Comparison of ENCODE assay signal across 1 cellular context in the genomic region with DNA sequence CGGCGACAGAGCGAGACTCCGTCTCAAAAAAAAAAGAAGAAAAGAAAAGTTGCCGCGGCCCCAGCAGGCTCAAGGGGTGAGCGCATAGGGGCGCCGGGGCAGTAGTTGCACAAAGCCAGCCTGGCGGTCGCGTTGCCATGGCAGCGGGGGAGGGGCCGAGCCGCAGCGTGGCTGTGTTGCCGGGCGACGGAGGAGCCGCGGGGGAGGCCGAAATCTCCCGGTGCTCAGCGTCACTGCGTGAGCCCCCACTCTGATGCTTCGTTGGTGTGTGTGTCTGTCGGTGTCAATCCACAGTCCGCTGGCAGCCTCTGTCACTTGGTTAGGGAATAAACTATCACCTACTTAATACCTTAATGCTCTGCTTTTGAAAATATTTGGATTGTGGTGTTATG.
TF ChIP-seq lines count a peak whose summit lies in the region.

No MANE protein-coding gene starts in this region.

TF ChIP-seq in GM12878, 131 proteins besides CTCF, POLR2A, EP300 and RAD21 (continued from another document and continues in another):
- TF ChIP-seq, protein P1, sequence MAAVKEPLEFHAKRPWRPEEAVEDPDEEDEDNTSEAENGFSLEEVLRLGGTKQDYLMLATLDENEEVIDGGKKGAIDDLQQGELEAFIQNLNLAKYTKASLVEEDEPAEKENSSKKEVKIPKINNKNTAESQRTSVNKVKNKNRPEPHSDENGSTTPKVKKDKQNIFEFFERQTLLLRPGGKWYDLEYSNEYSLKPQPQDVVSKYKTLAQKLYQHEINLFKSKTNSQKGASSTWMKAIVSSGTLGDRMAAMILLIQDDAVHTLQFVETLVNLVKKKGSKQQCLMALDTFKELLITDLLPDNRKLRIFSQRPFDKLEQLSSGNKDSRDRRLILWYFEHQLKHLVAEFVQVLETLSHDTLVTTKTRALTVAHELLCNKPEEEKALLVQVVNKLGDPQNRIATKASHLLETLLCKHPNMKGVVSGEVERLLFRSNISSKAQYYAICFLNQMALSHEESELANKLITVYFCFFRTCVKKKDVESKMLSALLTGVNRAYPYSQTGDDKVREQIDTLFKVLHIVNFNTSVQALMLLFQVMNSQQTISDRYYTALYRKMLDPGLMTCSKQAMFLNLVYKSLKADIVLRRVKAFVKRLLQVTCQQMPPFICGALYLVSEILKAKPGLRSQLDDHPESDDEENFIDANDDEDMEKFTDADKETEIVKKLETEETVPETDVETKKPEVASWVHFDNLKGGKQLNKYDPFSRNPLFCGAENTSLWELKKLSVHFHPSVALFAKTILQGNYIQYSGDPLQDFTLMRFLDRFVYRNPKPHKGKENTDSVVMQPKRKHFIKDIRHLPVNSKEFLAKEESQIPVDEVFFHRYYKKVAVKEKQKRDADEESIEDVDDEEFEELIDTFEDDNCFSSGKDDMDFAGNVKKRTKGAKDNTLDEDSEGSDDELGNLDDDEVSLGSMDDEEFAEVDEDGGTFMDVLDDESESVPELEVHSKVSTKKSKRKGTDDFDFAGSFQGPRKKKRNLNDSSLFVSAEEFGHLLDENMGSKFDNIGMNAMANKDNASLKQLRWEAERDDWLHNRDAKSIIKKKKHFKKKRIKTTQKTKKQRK (IDR thresholded peaks at IDR 0.05; ENCODE audit: low read depth, low read length) = no peak
- TF ChIP-seq, protein P2, sequence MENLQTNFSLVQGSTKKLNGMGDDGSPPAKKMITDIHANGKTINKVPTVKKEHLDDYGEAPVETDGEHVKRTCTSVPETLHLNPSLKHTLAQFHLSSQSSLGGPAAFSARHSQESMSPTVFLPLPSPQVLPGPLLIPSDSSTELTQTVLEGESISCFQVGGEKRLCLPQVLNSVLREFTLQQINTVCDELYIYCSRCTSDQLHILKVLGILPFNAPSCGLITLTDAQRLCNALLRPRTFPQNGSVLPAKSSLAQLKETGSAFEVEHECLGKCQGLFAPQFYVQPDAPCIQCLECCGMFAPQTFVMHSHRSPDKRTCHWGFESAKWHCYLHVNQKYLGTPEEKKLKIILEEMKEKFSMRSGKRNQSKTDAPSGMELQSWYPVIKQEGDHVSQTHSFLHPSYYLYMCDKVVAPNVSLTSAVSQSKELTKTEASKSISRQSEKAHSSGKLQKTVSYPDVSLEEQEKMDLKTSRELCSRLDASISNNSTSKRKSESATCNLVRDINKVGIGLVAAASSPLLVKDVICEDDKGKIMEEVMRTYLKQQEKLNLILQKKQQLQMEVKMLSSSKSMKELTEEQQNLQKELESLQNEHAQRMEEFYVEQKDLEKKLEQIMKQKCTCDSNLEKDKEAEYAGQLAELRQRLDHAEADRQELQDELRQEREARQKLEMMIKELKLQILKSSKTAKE (IDR thresholded peaks at IDR 0.05; ENCODE audit: low read depth, poor library complexity, severe bottlenecking) = no peak
- TF ChIP-seq SIX5 (IDR thresholded peaks at IDR 0.05; ENCODE audit: low read depth, low read length, severe bottlenecking) (no peak), SREBF1 (IDR thresholded peaks at IDR 0.05; ENCODE audit: low read length) (no peak), POU2F2 (IDR thresholded peaks at IDR 0.05; ENCODE audit: borderline replicate concordance, low read depth, low read length) (no peak), ZZZ3 (IDR thresholded peaks at IDR 0.05; ENCODE audit: control insufficient read depth, insufficient read length, low read depth) (no peak), SUPT20H (IDR thresholded peaks at IDR 0.05; ENCODE audit: borderline replicate concordance, control insufficient read depth, low read depth, low read length) (no peak), STAT3 (IDR thresholded peaks at IDR 0.05; ENCODE audit: low read depth, low read length) (no peak), KDM1A (IDR thresholded peaks at IDR 0.05; ENCODE audit: borderline replicate concordance) (no peak), EGR1 (IDR thresholded peaks at IDR 0.05; ENCODE audit: borderline replicate concordance in 1 of 2, low read depth in 2 of 2, low read length in 2 of 2) (peak in 1 of 2 experiments; percentile 54; a peak in 1 of 3 replicates), IKZF1 (conservative IDR thresholded peaks at IDR 0.05) (no peak), CEBPB (IDR thresholded peaks at IDR 0.05; ENCODE audit: borderline replicate concordance in 1 of 2, low read depth in 2 of 2, low read length in 2 of 2) (peak in 1 of 2 experiments; percentile 22; a peak in 1 of 4 replicates), HDAC2 (IDR thresholded peaks at IDR 0.05) (no peak), RBBP5 (conservative IDR thresholded peaks at IDR 0.05) (no peak), POLR2AphosphoS5 (IDR thresholded peaks at IDR 0.05; ENCODE audit: low read length) (no peak), JUND (IDR thresholded peaks at IDR 0.05; ENCODE audit: low read depth, low read length) (no peak), CREB1 (IDR thresholded peaks at IDR 0.05; ENCODE audit: low read depth) (peak; percentile 49), RCOR1 (conservative IDR thresholded peaks at IDR 0.05; ENCODE audit: low read depth, low read length) (no peak), CBX5 (IDR thresholded peaks at IDR 0.05; ENCODE audit: low read depth) (no peak), TBL1XR1 (IDR thresholded peaks at IDR 0.05; ENCODE audit: low read depth, low read length) (no peak), EZH2 (IDR thresholded peaks at IDR 0.05; ENCODE audit: borderline replicate concordance, control insufficient read depth, low read depth, low read length) (no peak), CHD1 (IDR thresholded peaks at IDR 0.05; ENCODE audit: low read depth, low read length) (no peak), STAT1 (conservative IDR thresholded peaks at IDR 0.05) (no peak), IRF4 (IDR thresholded peaks at IDR 0.05; ENCODE audit: low read depth, low read length) (no peak), SMC3 (IDR thresholded peaks at IDR 0.05; ENCODE audit: borderline replicate concordance, low read length) (no peak)
- TF ChIP-seq, protein P3, sequence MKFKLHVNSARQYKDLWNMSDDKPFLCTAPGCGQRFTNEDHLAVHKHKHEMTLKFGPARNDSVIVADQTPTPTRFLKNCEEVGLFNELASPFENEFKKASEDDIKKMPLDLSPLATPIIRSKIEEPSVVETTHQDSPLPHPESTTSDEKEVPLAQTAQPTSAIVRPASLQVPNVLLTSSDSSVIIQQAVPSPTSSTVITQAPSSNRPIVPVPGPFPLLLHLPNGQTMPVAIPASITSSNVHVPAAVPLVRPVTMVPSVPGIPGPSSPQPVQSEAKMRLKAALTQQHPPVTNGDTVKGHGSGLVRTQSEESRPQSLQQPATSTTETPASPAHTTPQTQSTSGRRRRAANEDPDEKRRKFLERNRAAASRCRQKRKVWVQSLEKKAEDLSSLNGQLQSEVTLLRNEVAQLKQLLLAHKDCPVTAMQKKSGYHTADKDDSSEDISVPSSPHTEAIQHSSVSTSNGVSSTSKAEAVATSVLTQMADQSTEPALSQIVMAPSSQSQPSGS (IDR thresholded peaks at IDR 0.05; ENCODE audit: low read length) = no peak
- TF ChIP-seq, protein P4, sequence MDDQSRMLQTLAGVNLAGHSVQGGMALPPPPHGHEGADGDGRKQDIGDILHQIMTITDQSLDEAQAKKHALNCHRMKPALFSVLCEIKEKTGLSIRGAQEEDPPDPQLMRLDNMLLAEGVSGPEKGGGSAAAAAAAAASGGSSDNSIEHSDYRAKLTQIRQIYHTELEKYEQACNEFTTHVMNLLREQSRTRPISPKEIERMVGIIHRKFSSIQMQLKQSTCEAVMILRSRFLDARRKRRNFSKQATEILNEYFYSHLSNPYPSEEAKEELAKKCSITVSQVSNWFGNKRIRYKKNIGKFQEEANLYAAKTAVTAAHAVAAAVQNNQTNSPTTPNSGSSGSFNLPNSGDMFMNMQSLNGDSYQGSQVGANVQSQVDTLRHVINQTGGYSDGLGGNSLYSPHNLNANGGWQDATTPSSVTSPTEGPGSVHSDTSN (IDR thresholded peaks at IDR 0.05; ENCODE audit: insufficient replicate concordance, low read depth, low read length) = no peak
- TF ChIP-seq, protein P5, sequence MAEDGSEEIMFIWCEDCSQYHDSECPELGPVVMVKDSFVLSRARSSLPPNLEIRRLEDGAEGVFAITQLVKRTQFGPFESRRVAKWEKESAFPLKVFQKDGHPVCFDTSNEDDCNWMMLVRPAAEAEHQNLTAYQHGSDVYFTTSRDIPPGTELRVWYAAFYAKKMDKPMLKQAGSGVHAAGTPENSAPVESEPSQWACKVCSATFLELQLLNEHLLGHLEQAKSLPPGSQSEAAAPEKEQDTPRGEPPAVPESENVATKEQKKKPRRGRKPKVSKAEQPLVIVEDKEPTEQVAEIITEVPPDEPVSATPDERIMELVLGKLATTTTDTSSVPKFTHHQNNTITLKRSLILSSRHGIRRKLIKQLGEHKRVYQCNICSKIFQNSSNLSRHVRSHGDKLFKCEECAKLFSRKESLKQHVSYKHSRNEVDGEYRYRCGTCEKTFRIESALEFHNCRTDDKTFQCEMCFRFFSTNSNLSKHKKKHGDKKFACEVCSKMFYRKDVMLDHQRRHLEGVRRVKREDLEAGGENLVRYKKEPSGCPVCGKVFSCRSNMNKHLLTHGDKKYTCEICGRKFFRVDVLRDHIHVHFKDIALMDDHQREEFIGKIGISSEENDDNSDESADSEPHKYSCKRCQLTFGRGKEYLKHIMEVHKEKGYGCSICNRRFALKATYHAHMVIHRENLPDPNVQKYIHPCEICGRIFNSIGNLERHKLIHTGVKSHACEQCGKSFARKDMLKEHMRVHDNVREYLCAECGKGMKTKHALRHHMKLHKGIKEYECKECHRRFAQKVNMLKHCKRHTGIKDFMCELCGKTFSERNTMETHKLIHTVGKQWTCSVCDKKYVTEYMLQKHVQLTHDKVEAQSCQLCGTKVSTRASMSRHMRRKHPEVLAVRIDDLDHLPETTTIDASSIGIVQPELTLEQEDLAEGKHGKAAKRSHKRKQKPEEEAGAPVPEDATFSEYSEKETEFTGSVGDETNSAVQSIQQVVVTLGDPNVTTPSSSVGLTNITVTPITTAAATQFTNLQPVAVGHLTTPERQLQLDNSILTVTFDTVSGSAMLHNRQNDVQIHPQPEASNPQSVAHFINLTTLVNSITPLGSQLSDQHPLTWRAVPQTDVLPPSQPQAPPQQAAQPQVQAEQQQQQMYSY (CRISPR knock-in tag; IDR thresholded peaks at IDR 0.05) = no peak
- TF ChIP-seq, protein P6, sequence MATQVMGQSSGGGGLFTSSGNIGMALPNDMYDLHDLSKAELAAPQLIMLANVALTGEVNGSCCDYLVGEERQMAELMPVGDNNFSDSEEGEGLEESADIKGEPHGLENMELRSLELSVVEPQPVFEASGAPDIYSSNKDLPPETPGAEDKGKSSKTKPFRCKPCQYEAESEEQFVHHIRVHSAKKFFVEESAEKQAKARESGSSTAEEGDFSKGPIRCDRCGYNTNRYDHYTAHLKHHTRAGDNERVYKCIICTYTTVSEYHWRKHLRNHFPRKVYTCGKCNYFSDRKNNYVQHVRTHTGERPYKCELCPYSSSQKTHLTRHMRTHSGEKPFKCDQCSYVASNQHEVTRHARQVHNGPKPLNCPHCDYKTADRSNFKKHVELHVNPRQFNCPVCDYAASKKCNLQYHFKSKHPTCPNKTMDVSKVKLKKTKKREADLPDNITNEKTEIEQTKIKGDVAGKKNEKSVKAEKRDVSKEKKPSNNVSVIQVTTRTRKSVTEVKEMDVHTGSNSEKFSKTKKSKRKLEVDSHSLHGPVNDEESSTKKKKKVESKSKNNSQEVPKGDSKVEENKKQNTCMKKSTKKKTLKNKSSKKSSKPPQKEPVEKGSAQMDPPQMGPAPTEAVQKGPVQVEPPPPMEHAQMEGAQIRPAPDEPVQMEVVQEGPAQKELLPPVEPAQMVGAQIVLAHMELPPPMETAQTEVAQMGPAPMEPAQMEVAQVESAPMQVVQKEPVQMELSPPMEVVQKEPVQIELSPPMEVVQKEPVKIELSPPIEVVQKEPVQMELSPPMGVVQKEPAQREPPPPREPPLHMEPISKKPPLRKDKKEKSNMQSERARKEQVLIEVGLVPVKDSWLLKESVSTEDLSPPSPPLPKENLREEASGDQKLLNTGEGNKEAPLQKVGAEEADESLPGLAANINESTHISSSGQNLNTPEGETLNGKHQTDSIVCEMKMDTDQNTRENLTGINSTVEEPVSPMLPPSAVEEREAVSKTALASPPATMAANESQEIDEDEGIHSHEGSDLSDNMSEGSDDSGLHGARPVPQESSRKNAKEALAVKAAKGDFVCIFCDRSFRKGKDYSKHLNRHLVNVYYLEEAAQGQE (IDR thresholded peaks at IDR 0.05; ENCODE audit: low read depth, low read length) = no peak
- TF ChIP-seq, protein P7, sequence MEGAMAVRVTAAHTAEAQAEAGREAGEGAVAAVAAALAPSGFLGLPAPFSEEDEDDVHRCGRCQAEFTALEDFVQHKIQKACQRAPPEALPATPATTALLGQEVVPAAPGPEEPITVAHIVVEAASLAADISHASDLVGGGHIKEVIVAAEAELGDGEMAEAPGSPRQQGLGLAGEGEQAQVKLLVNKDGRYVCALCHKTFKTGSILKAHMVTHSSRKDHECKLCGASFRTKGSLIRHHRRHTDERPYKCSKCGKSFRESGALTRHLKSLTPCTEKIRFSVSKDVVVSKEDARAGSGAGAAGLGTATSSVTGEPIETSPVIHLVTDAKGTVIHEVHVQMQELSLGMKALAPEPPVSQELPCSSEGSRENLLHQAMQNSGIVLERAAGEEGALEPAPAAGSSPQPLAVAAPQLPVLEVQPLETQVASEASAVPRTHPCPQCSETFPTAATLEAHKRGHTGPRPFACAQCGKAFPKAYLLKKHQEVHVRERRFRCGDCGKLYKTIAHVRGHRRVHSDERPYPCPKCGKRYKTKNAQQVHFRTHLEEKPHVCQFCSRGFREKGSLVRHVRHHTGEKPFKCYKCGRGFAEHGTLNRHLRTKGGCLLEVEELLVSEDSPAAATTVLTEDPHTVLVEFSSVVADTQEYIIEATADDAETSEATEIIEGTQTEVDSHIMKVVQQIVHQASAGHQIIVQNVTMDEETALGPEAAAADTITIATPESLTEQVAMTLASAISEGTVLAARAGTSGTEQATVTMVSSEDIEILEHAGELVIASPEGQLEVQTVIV (IDR thresholded peaks at IDR 0.05; ENCODE audit: borderline replicate concordance, partially characterized antibody) = no peak
- TF ChIP-seq, protein P8, sequence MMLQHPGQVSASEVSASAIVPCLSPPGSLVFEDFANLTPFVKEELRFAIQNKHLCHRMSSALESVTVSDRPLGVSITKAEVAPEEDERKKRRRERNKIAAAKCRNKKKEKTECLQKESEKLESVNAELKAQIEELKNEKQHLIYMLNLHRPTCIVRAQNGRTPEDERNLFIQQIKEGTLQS (IDR thresholded peaks at IDR 0.05; ENCODE audit: borderline replicate concordance, extremely low read depth, low read depth, low read length) = no peak
- TF ChIP-seq, protein P9, sequence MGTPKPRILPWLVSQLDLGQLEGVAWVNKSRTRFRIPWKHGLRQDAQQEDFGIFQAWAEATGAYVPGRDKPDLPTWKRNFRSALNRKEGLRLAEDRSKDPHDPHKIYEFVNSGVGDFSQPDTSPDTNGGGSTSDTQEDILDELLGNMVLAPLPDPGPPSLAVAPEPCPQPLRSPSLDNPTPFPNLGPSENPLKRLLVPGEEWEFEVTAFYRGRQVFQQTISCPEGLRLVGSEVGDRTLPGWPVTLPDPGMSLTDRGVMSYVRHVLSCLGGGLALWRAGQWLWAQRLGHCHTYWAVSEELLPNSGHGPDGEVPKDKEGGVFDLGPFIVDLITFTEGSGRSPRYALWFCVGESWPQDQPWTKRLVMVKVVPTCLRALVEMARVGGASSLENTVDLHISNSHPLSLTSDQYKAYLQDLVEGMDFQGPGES (IDR thresholded peaks at IDR 0.05) = no peak
- TF ChIP-seq, protein P10, sequence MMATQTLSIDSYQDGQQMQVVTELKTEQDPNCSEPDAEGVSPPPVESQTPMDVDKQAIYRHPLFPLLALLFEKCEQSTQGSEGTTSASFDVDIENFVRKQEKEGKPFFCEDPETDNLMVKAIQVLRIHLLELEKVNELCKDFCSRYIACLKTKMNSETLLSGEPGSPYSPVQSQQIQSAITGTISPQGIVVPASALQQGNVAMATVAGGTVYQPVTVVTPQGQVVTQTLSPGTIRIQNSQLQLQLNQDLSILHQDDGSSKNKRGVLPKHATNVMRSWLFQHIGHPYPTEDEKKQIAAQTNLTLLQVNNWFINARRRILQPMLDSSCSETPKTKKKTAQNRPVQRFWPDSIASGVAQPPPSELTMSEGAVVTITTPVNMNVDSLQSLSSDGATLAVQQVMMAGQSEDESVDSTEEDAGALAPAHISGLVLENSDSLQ (IDR thresholded peaks at IDR 0.05) = peak; percentile 48; the same call in 1 of the 2 replicates
